8 cellular contexts compared by ENCODE assay signal in genomic region chr11:8167796-8168195, GRCh38. TPM values are rescaled to one million over a fixed set of nuclear protein-coding genes. Genes with fewer than 3 reads are reported as not detected.
DNase-seq lines count a peak whose midpoint lies in the region; TF ChIP-seq lines count a peak whose summit lies in the region.

No MANE protein-coding gene starts in this region.

- H2AFZ ChIP-seq in GM23248 (no peak overlapping the region), osteoblast (ENCODE audit: low read length) (no peak overlapping the region)

- H3K4me3 ChIP-seq in GM23248 (no peak overlapping the region), epithelial cell of proximal tubule (ENCODE audit: low read depth, low read length) (no peak overlapping the region), osteoblast (ENCODE audit: insufficient read depth, low read length) (no peak overlapping the region)

- H4K20me1 ChIP-seq in GM23248 (ENCODE audit: insufficient read depth): no peaks in the 10 kb centered on the region
- no peaks in the 10 kb centered on the region for H4K20me1 ChIP-seq in osteoblast (ENCODE audit: insufficient read depth, low read length)

- no peaks in the 10 kb centered on the region for H3K9me2 ChIP-seq in GM23248 (ENCODE audit: insufficient read depth)

- peak; percentile 32 for DNase-seq in GM23248
- peak; percentile 6 for DNase-seq in epithelial cell of proximal tubule (ENCODE audit: low read depth)
- DNase-seq in osteoblast (ENCODE audit: insufficient read length, low spot score, missing footprints): peak; percentile 65
- DNase-seq in SW 1271 (lab: John Stamatoyannopoulos, UW): no peak
- DNase-seq in mucosa of gallbladder (ENCODE audit: low spot score): no peak
- DNase-seq in putamen (ENCODE audit: low spot score): no peak
- no peak for DNase-seq in NCI-H82 treated with DMSO at 0.1 percent for 48 hours (lab: John Stamatoyannopoulos, UW; ENCODE audit: unreplicated experiment)

- H3K27me3 ChIP-seq in GM23248 (replicated peaks; ENCODE audit: insufficient read depth) (peaks cover 37% of the 10 kb centered on the region), osteoblast (ENCODE audit: insufficient read depth, low read length) (peaks cover 25% of the 10 kb centered on the region)

- 30 to 31% methylated on average over 4 of the region's 4 CpGs for WGBS in GM23248 (ENCODE audit: low coverage in 1 of 2, low lambda C conversion rate in 2 of 2, missing lambda C conversion rate in 2 of 2), 2 experiments

- H3K27ac ChIP-seq in GM23248 (no peak overlapping the region), osteoblast (ENCODE audit: low read depth, low read length) (no peak overlapping the region)

- no peaks in the 10 kb centered on the region for H3K36me3 ChIP-seq in GM23248 (ENCODE audit: low read depth)
- no peaks in the 10 kb centered on the region for H3K36me3 ChIP-seq in osteoblast (ENCODE audit: insufficient read depth, low read length)

- in situ Hi-C loops in GM23248 (cut with MboI): no loop called here

- TF ChIP-seq CTCF in epithelial cell of proximal tubule (conservative IDR thresholded peaks at IDR 0.05; ENCODE audit: low read depth, low read length) (no peak), osteoblast (IDR thresholded peaks at IDR 0.05; ENCODE audit: extremely low read depth, low read depth, low read length) (no peak)

- H3K4me1 ChIP-seq in GM23248 (ENCODE audit: insufficient read depth): no peaks in the 10 kb centered on the region
- H3K4me1 ChIP-seq in osteoblast (ENCODE audit: insufficient read depth, low read length): no peaks in the 10 kb centered on the region

- H3K79me2 ChIP-seq in GM23248 (ENCODE audit: insufficient read depth): no peaks in the 10 kb centered on the region
- H3K79me2 ChIP-seq in osteoblast (ENCODE audit: insufficient read depth, low read length): no peaks in the 10 kb centered on the region

- no peaks in the 10 kb centered on the region for H3F3A ChIP-seq in GM23248 (ENCODE audit: insufficient read depth)

- no peak overlapping the region for H3K9ac ChIP-seq in GM23248

- no peaks in the 10 kb centered on the region for H3K9me3 ChIP-seq in GM23248 (ENCODE audit: low read depth)
- H3K9me3 ChIP-seq in osteoblast (ENCODE audit: low read depth, low read length): no peaks in the 10 kb centered on the region

- no peak overlapping the region for H3K4me2 ChIP-seq in GM23248 (ENCODE audit: unreplicated experiment)
- no peak overlapping the region for H3K4me2 ChIP-seq in osteoblast (ENCODE audit: insufficient read depth, low read length)

TF ChIP-seq in PFSK-1, 5 proteins besides CTCF, POLR2A, EP300 and RAD21:
- TF ChIP-seq, protein P1, sequence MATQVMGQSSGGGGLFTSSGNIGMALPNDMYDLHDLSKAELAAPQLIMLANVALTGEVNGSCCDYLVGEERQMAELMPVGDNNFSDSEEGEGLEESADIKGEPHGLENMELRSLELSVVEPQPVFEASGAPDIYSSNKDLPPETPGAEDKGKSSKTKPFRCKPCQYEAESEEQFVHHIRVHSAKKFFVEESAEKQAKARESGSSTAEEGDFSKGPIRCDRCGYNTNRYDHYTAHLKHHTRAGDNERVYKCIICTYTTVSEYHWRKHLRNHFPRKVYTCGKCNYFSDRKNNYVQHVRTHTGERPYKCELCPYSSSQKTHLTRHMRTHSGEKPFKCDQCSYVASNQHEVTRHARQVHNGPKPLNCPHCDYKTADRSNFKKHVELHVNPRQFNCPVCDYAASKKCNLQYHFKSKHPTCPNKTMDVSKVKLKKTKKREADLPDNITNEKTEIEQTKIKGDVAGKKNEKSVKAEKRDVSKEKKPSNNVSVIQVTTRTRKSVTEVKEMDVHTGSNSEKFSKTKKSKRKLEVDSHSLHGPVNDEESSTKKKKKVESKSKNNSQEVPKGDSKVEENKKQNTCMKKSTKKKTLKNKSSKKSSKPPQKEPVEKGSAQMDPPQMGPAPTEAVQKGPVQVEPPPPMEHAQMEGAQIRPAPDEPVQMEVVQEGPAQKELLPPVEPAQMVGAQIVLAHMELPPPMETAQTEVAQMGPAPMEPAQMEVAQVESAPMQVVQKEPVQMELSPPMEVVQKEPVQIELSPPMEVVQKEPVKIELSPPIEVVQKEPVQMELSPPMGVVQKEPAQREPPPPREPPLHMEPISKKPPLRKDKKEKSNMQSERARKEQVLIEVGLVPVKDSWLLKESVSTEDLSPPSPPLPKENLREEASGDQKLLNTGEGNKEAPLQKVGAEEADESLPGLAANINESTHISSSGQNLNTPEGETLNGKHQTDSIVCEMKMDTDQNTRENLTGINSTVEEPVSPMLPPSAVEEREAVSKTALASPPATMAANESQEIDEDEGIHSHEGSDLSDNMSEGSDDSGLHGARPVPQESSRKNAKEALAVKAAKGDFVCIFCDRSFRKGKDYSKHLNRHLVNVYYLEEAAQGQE (IDR thresholded peaks at IDR 0.05; ENCODE audit: insufficient read depth in 1 of 2, low read depth in 2 of 2, low read length in 2 of 2): peak; percentile 72 to 92; a peak in 3 of 4 replicates
- no peak for TF ChIP-seq SIN3A (IDR thresholded peaks at IDR 0.05; ENCODE audit: borderline replicate concordance, insufficient read depth, low read length)
TF ChIP-seq in PFSK-1: peak in this region for 1.

RNA-seq across cellular contexts. Expression of gene RIC3, which starts 1.0 kb away (rescaled TPM):
- total RNA-seq in GM23248 (2014; rRNA removed; shearing (Covaris generic)): not detected in 2 replicates
- polyA plus RNA-seq in GM23248 (2016; fragmentation: Nextera tagmentation; extraction: Ambion mirVana): 0.06 and 0.11 TPM in 2 replicates
- polyA plus RNA-seq in PFSK-1 (2012; ENCODE audit: insufficient read length, low read depth): not detected
- 0.92 and 1.6 TPM in 2 replicates for total RNA-seq in epithelial cell of proximal tubule
- total RNA-seq in osteoblast: not detected in 2 replicates
- 23.8 TPM for total RNA-seq in mucosa of gallbladder

Comparison
In these comparisons a context has a peak if more than half of its experiments do, and no peak if none do; other contexts are left out.
1. DNase-seq: peak in GM23248 (single experiment), epithelial cell of proximal tubule (single experiment) and osteoblast (single experiment); none in SW 1271 (0 of 2), mucosa of gallbladder (single experiment), putamen (single experiment) and NCI-H82 treated with DMSO at 0.1 percent for 48 hours (single experiment).